25 cellular contexts compared by ENCODE assay signal in the genomic region with DNA sequence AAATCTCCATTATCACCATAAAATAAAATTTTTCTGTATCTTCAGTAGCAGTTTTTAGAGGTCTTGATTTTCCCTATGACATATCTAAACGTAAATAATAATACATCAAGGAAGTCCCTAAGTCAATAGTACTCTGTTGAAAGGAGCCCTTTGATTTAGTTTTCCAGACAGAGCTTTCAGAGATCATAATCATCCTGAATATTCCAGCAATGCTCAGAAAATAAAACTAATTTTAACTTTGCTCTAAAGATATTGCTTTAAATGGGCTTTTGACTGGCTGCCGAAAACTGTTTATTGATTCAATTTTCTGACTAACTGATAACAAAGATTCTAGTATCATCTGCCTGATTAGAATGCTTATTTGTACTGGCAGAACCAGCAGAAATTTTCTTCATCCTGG.
"Had no signal": no experiment of that assay in that cellular context is flagged by ENCODE, and none has a peak within 500 bp of the region (broad histone marks: within the 10 kb centered on the region; RNA-seq: fewer than 3 reads in every experiment).

No MANE protein-coding gene starts in this region.

- H3K4me3 ChIP-seq: stomach, suprapubic skin, testis, thoracic aorta, thyroid gland, tibial artery, tibial nerve, transverse colon, upper lobe of left lung, upper lobe of right lung, uterus, vagina had no signal

- ATAC-seq: stimulated activated effector memory CD8-positive, alpha-beta T cell treated with anti-CD3 and anti-CD28 coated beads, Interleukin-12 subunit alpha, Interleukin-12 subunit beta, amount 100 ng/mL, for 72 hours; stimulated activated memory B cell treated with anti-CD40 and anti-IgM and Interleukin-4, amounts not matched to agents 10 μg/mL and 1 μg/mL and 100 μg/mL, for 72 hours; stimulated activated naive B cell treated with anti-CD40 and anti-IgM and Interleukin-4, amounts not matched to agents 10 μg/mL and 1 μg/mL and 100 μg/mL, for 72 hours; stimulated activated naive CD8-positive, alpha-beta T cell treated with anti-CD3 and anti-CD28 coated beads, Interleukin-15, amount 100 ng/mL, for 72 hours; stimulated activated naive CD8-positive, alpha-beta T cell treated with anti-CD3 and anti-CD28 coated beads, Interleukin-15, Interleukin-2, amounts not matched to agents 100 U/mL and 50 U/mL, for 24 hours; upper lobe of right lung had no signal

- H3K27ac ChIP-seq: stomach, suprapubic skin, testis, thoracic aorta, thyroid gland, tibial artery, tibial nerve, transverse colon, upper lobe of left lung, upper lobe of right lung, uterus, vagina had no signal

- H3K27me3 ChIP-seq: stomach, suprapubic skin, testis, thyroid gland, tibial artery, tibial nerve, transverse colon, upper lobe of left lung, upper lobe of right lung, uterus, vagina had no signal

- H3K9me3 ChIP-seq: stomach, suprapubic skin, testis, thoracic aorta, thyroid gland, tibial artery, tibial nerve, transverse colon, upper lobe of left lung, upper lobe of right lung, uterus, vagina had no signal

- DNase-seq: stimulated activated CD4-positive, alpha-beta T cell treated with anti-CD3 and anti-CD28 coated beads, Interleukin-2, amount 100 ng/mL, for 48 hours; stimulated activated CD4-positive, alpha-beta T cell treated with anti-CD3 and anti-CD28 coated beads, Interleukin-4, amount 100 ng/mL, for 1 hour; stimulated activated CD4-positive, alpha-beta T cell treated with anti-CD3 and anti-CD28 coated beads, Interleukin-4, amount 100 ng/mL, for 24 hours; stimulated activated CD4-positive, alpha-beta T cell treated with anti-CD3 and anti-CD28 coated beads, Interleukin-4, amount 100 ng/mL, for 4 hours; stimulated activated CD8-positive, alpha-beta memory T cell treated with anti-CD3 and anti-CD28 coated beads, Interleukin-4, amount 100 ng/mL, for 48 hours; stimulated activated naive B cell treated with anti-CD40 and anti-IgM and Interleukin-4, amounts not matched to agents 10 μg/mL and 1 μg/mL and 100 μg/mL, for 72 hours; stimulated activated naive CD4-positive, alpha-beta T cell; stimulated activated naive CD4-positive, alpha-beta T cell treated with Interleukin-2 at 50 U/mL for 16 hours; stimulated activated naive CD8-positive, alpha-beta T cell treated with anti-CD3 and anti-CD28 coated beads, Interleukin-15, amount 100 ng/mL, for 72 hours; stimulated activated naive CD8-positive, alpha-beta T cell treated with anti-CD3 and anti-CD28 coated beads, Interleukin-15, Interleukin-2, amounts not matched to agents 100 U/mL and 50 U/mL, for 24 hours; stomach; substantia nigra; testis; thyroid gland; tibial artery; transverse colon; upper lobe of left lung; upper lobe of right lung; uterus had no signal

- H3K36me3 ChIP-seq: stomach, suprapubic skin, thoracic aorta, thyroid gland, tibial artery, tibial nerve, transverse colon, upper lobe of left lung, upper lobe of right lung, uterus, vagina had no signal

- H3K4me1 ChIP-seq: stomach, suprapubic skin, testis, thyroid gland, tibial artery, tibial nerve, transverse colon, upper lobe of left lung, upper lobe of right lung, uterus, vagina had no signal
